1 cellular context compared by ENCODE assay signal in genomic region chr3:150727653-150728502, GRCh38.
TF ChIP-seq lines count a peak whose summit lies in the region.

No MANE protein-coding gene starts in this region.

TF ChIP-seq in K562, 482 proteins besides CTCF, POLR2A, EP300 and RAD21 (continued from another document and continues in another):
- TF ChIP-seq BACH1 (tag; IDR thresholded peaks at IDR 0.05) (peak; percentile 67; the same call in 1 of the 2 replicates), HSF4 (CRISPR knock-in tag; IDR thresholded peaks at IDR 0.05; ENCODE audit: borderline replicate concordance) (no peak), TOE1 (IDR thresholded peaks at IDR 0.05; ENCODE audit: borderline replicate concordance) (no peak), TOE1 (CRISPR knock-in tag; IDR thresholded peaks at IDR 0.05; ENCODE audit: borderline replicate concordance, low read depth) (no peak), ZSCAN29 (IDR thresholded peaks at IDR 0.05) (no peak), C11orf30 (IDR thresholded peaks at IDR 0.05; ENCODE audit: low read depth) (peak; percentile 99), RB1 (IDR thresholded peaks at IDR 0.05; ENCODE audit: low read depth) (no peak), NONO (IDR thresholded peaks at IDR 0.05; ENCODE audit: low read depth in 2 of 2, low read length in 1 of 2) (no peak), ZNF24 (IDR thresholded peaks at IDR 0.05) (no peak), ZNF764 (CRISPR knock-in tag; IDR thresholded peaks at IDR 0.05; ENCODE audit: low read depth) (no peak), POU5F1 (IDR thresholded peaks at IDR 0.05; ENCODE audit: borderline replicate concordance, low read depth, low read length, partially characterized antibody) (no peak), TGIF2 (CRISPR knock-in tag; IDR thresholded peaks at IDR 0.05) (no peak; the same call in 1 of the 2 replicates), PTTG1 (tag; IDR thresholded peaks at IDR 0.05; ENCODE audit: low read depth) (0 out of 2 replicates have a peak, but pooled peaks have one; percentile 9), GABPB2 (CRISPR knock-in tag; conservative IDR thresholded peaks at IDR 0.05) (no peak), NFRKB (IDR thresholded peaks at IDR 0.05; ENCODE audit: low read depth) (peak; percentile 63), NFE2 (IDR thresholded peaks at IDR 0.05; ENCODE audit: low read depth) (peak; percentile 96), YBX1 (IDR thresholded peaks at IDR 0.05) (no peak), CSDE1 (IDR thresholded peaks at IDR 0.05) (no peak), RNF2 (IDR thresholded peaks at IDR 0.05) (peak; percentile 51; the same call in 1 of the 2 replicates), ZFX (CRISPR knock-in tag; IDR thresholded peaks at IDR 0.05) (peak; percentile 60), E2F5 (CRISPR knock-in tag; IDR thresholded peaks at IDR 0.05) (no peak), MAFF (IDR thresholded peaks at IDR 0.05; ENCODE audit: low read length) (peak; percentile 96), EZH2 (IDR thresholded peaks at IDR 0.05; ENCODE audit: borderline replicate concordance, low read depth, low read length) (no peak), RBBP5 (IDR thresholded peaks at IDR 0.05; ENCODE audit: borderline replicate concordance, insufficient read depth, low read length, poor library complexity, severe bottlenecking) (peak; percentile 17), CHD4 (IDR thresholded peaks at IDR 0.05; ENCODE audit: insufficient read depth, insufficient replicate concordance, low read depth, low read length, poor library complexity, severe bottlenecking) (no peak), THRB (CRISPR knock-in tag; conservative IDR thresholded peaks at IDR 0.05) (no peak), ZNF3 (CRISPR knock-in tag; IDR thresholded peaks at IDR 0.05) (no peak), ZFP36 (IDR thresholded peaks at IDR 0.05; ENCODE audit: low read depth, low read length, partially characterized antibody) (no peak), HEY1 (CRISPR knock-in tag; IDR thresholded peaks at IDR 0.05; ENCODE audit: borderline replicate concordance) (no peak), ZNF347 (CRISPR knock-in tag; IDR thresholded peaks at IDR 0.05; ENCODE audit: low read depth) (no peak), KLF1 (tag; IDR thresholded peaks at IDR 0.05) (no peak), KDM1A (IDR thresholded peaks at IDR 0.05) (peak; percentile 24 to 63; a peak in 2 of 4 replicates), CHD1 (IDR thresholded peaks at IDR 0.05; ENCODE audit: low read length) (no peak), SMARCA5 (IDR thresholded peaks at IDR 0.05) (0 out of 2 replicates have a peak, but pooled peaks have one; percentile 29), ZNF282 (CRISPR knock-in tag; IDR thresholded peaks at IDR 0.05) (no peak), ZNF77 (CRISPR knock-in tag; IDR thresholded peaks at IDR 0.05) (no peak), ZEB2 (IDR thresholded peaks at IDR 0.05) (no peak; the same call in 1 of the 2 replicates), ZBTB1 (CRISPR knock-in tag; IDR thresholded peaks at IDR 0.05; ENCODE audit: borderline replicate concordance, low read depth) (no peak), XRCC4 (IDR thresholded peaks at IDR 0.05; ENCODE audit: extremely low read depth, insufficient read depth, insufficient read length) (no peak), XRCC3 (IDR thresholded peaks at IDR 0.05) (no peak), TEAD2 (tag; IDR thresholded peaks at IDR 0.05) (no peak), PHTF2 (CRISPR knock-in tag; IDR thresholded peaks at IDR 0.05) (no peak), TAF1 (IDR thresholded peaks at IDR 0.05; ENCODE audit: control insufficient read depth, extremely low read depth, insufficient read depth, low read length, severe bottlenecking) (no peak), EWSR1 (IDR thresholded peaks at IDR 0.05; ENCODE audit: borderline replicate concordance, low read depth, partially characterized antibody) (no peak), ZKSCAN1 (IDR thresholded peaks at IDR 0.05; ENCODE audit: low read depth, low read length) (no peak), ZBTB11 (CRISPR knock-in tag; IDR thresholded peaks at IDR 0.05) (no peak; a peak in 1 of 6 replicates), THRAP3 (IDR thresholded peaks at IDR 0.05; ENCODE audit: borderline replicate concordance) (no peak), PYGO2 (tag; IDR thresholded peaks at IDR 0.05) (no peak), ZNF124 (CRISPR knock-in tag; IDR thresholded peaks at IDR 0.05) (no peak), ZNF408 (CRISPR knock-in tag; IDR thresholded peaks at IDR 0.05; ENCODE audit: low read depth) (no peak), FOXM1 (IDR thresholded peaks at IDR 0.05; ENCODE audit: low read depth) (0 out of 2 replicates have a peak, but pooled peaks have one; percentile 23), FOXM1 (CRISPR knock-in tag; IDR thresholded peaks at IDR 0.05; ENCODE audit: low read depth) (no peak), DMBX1 (CRISPR knock-in tag; IDR thresholded peaks at IDR 0.05; ENCODE audit: borderline replicate concordance) (0 out of 2 replicates have a peak, but pooled peaks have one; percentile 52), FOXA1 (IDR thresholded peaks at IDR 0.05; ENCODE audit: borderline replicate concordance) (no peak), RCOR1 (IDR thresholded peaks at IDR 0.05; ENCODE audit: borderline replicate concordance in 1 of 2, low read depth in 2 of 2, low read length in 2 of 2) (peak; percentile 58 to 83; a peak in 3 of 4 replicates)
- TF ChIP-seq, protein P1, sequence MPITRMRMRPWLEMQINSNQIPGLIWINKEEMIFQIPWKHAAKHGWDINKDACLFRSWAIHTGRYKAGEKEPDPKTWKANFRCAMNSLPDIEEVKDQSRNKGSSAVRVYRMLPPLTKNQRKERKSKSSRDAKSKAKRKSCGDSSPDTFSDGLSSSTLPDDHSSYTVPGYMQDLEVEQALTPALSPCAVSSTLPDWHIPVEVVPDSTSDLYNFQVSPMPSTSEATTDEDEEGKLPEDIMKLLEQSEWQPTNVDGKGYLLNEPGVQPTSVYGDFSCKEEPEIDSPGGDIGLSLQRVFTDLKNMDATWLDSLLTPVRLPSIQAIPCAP (CRISPR knock-in tag; IDR thresholded peaks at IDR 0.05; ENCODE audit: borderline replicate concordance) = no peak
- TF ChIP-seq, protein P2, sequence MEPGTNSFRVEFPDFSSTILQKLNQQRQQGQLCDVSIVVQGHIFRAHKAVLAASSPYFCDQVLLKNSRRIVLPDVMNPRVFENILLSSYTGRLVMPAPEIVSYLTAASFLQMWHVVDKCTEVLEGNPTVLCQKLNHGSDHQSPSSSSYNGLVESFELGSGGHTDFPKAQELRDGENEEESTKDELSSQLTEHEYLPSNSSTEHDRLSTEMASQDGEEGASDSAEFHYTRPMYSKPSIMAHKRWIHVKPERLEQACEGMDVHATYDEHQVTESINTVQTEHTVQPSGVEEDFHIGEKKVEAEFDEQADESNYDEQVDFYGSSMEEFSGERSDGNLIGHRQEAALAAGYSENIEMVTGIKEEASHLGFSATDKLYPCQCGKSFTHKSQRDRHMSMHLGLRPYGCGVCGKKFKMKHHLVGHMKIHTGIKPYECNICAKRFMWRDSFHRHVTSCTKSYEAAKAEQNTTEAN (CRISPR knock-in tag; IDR thresholded peaks at IDR 0.05) = no peak
- TF ChIP-seq, protein P3, sequence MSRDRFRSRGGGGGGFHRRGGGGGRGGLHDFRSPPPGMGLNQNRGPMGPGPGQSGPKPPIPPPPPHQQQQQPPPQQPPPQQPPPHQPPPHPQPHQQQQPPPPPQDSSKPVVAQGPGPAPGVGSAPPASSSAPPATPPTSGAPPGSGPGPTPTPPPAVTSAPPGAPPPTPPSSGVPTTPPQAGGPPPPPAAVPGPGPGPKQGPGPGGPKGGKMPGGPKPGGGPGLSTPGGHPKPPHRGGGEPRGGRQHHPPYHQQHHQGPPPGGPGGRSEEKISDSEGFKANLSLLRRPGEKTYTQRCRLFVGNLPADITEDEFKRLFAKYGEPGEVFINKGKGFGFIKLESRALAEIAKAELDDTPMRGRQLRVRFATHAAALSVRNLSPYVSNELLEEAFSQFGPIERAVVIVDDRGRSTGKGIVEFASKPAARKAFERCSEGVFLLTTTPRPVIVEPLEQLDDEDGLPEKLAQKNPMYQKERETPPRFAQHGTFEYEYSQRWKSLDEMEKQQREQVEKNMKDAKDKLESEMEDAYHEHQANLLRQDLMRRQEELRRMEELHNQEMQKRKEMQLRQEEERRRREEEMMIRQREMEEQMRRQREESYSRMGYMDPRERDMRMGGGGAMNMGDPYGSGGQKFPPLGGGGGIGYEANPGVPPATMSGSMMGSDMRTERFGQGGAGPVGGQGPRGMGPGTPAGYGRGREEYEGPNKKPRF (IDR thresholded peaks at IDR 0.05; ENCODE audit: low read depth, low read length) = no peak
- TF ChIP-seq, protein P4, sequence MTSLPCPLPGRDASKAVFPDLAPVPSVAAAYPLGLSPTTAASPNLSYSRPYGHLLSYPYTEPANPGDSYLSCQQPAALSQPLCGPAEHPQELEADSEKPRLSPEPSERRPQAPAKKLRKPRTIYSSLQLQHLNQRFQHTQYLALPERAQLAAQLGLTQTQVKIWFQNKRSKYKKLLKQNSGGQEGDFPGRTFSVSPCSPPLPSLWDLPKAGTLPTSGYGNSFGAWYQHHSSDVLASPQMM (CRISPR knock-in tag; IDR thresholded peaks at IDR 0.05) = no peak
- TF ChIP-seq, protein P5, sequence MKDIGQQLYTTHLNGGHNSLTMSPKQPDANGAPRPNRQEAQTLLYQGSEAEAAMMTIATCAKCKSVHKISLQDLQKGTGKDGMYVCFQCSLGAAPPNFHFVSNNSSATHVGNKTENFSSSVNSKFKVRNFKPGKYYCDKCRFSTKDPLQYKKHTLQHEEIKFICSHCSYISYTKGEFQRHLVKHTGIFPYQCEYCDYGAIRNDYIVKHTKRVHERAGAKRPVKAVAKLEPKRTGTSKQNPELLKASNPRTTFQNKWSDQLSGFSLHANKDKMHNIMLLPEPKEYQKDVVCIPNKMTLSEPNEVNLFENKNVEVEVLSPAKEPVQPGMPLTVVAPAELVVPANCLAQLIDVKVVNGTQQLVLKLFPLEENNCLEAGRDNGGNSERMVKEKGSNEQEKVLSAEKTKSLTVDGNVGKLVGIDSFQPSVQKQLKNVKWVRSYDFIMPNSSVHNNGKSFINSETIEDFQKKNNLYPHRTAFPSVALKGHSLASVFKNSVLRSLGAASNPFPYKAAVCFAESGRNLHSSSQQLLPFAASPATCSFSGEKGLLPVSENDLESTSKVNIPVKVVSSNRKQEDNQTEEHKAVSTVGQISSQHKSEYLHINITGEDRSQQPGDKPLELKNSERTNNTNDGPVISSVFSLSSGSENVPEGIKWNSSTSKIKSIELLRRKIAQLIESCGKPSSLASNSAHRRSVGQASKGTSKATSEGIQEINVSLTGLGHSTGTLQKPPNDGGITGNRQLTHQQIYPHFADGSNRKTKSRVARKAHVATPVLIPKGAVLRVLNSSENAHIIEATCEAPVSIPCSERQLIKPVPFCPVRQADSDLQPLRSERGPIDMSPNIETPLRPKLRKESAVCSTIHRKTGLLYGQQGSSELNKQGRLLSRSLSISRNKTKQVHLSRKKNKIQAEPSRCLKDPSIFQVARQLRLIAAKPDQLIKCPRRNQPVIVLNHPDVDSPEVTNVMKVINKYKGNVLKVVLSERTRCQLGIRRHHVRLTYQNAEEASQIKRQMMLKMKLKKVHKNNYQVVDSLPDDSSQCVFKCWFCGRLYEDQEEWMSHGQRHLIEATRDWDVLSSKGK (CRISPR knock-in tag; IDR thresholded peaks at IDR 0.05) = no peak
- TF ChIP-seq, protein P6, sequence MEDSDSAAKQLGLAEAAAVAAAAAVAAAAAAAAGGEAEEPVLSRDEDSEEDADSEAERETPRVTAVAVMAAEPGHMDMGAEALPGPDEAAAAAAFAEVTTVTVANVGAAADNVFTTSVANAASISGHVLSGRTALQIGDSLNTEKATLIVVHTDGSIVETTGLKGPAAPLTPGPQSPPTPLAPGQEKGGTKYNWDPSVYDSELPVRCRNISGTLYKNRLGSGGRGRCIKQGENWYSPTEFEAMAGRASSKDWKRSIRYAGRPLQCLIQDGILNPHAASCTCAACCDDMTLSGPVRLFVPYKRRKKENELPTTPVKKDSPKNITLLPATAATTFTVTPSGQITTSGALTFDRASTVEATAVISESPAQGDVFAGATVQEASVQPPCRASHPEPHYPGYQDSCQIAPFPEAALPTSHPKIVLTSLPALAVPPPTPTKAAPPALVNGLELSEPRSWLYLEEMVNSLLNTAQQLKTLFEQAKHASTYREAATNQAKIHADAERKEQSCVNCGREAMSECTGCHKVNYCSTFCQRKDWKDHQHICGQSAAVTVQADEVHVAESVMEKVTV (CRISPR knock-in tag; IDR thresholded peaks at IDR 0.05) = no peak
